37 cellular contexts compared by ENCODE assay signal in genomic region chr5:160672521-160672920, GRCh38.
"Had no signal": no experiment of that assay in that cellular context is flagged by ENCODE, and none has a peak within 500 bp of the region (broad histone marks: within the 10 kb centered on the region; RNA-seq: fewer than 3 reads in every experiment).

No MANE protein-coding gene starts in this region.

- H3K36me3 Mint-ChIP-seq: activated naive CD4-positive, alpha-beta T cell treated with anti-CD3 and anti-CD28 coated beads, Interleukin-2, amount 10 ng/mL, durations not matched to agents 7 days and 5 days; activated naive CD4-positive, alpha-beta T cell treated with anti-CD3 and anti-CD28 coated beads, Interleukin-2, amount 50 U/mL, for 24 hours; activated naive CD4-positive, alpha-beta T cell treated with anti-CD3 and anti-CD28 coated beads, Interleukin-2, amount 50 U/mL, for 72 hours; activated naive CD8-positive, alpha-beta T cell; activated naive CD8-positive, alpha-beta T cell treated with anti-CD3 and anti-CD28 coated beads for 36 hours; activated naive CD8-positive, alpha-beta T cell treated with anti-CD3 and anti-CD28 coated beads, Interleukin-2, amount 10 ng/mL, durations not matched to agents 7 days and 5 days; brain had no signal

- H3K4me3 Mint-ChIP-seq: activated naive CD4-positive, alpha-beta T cell treated with anti-CD3 and anti-CD28 coated beads, Interleukin-2, amount 10 ng/mL, durations not matched to agents 7 days and 5 days; activated naive CD4-positive, alpha-beta T cell treated with anti-CD3 and anti-CD28 coated beads, Interleukin-2, amount 50 U/mL, for 24 hours; activated naive CD8-positive, alpha-beta T cell; activated naive CD8-positive, alpha-beta T cell treated with anti-CD3 and anti-CD28 coated beads for 36 hours; activated naive CD8-positive, alpha-beta T cell treated with anti-CD3 and anti-CD28 coated beads, Interleukin-2, amount 10 ng/mL, durations not matched to agents 7 days and 5 days; activated naive CD8-positive, alpha-beta T cell treated with anti-CD3 and anti-CD28 coated beads, Interleukin-2, amount 50 U/mL, for 24 hours; activated T-cell treated with anti-CD3 and anti-CD28 coated beads, Interleukin-2, amount 50 U/mL, for 24 hours; activated T-cell treated with anti-CD3 and anti-CD28 coated beads, Interleukin-2, amount 50 U/mL, for 4 hours; activated T-cell treated with anti-CD3 and anti-CD28 coated beads, Interleukin-2, amount 50 U/mL, for 72 hours; activated T-helper 1 cell treated with anti-CD3 and anti-CD28 coated beads, Interleukin-12 subunit alpha, Interleukin-12 subunit beta, Interleukin-2, Interleukin-4 antibody, amounts not matched to agents 30 ng/mL and 10 ng/mL and 1 ng/mL, durations not matched to agents 14 hours and 24 hours and 36 hours; activated T-helper 17 cell treated with anti-CD3 and anti-CD28 coated beads, Interleukin-2, amount 50 U/mL, for 72 hours; brain; central memory CD8-positive, alpha-beta T cell had no signal

- H3K4me1 Mint-ChIP-seq: activated naive CD4-positive, alpha-beta T cell treated with anti-CD3 and anti-CD28 coated beads, Interleukin-2, amount 10 ng/mL, durations not matched to agents 7 days and 5 days; activated naive CD4-positive, alpha-beta T cell treated with anti-CD3 and anti-CD28 coated beads, Interleukin-2, amount 50 U/mL, for 24 hours; activated naive CD8-positive, alpha-beta T cell treated with anti-CD3 and anti-CD28 coated beads for 36 hours; activated naive CD8-positive, alpha-beta T cell treated with anti-CD3 and anti-CD28 coated beads, Interleukin-2, amount 10 ng/mL, durations not matched to agents 7 days and 5 days; activated naive CD8-positive, alpha-beta T cell treated with anti-CD3 and anti-CD28 coated beads, Interleukin-2, amount 50 U/mL, for 24 hours; activated T-helper 17 cell treated with anti-CD3 and anti-CD28 coated beads, Interleukin-2, amount 50 U/mL, for 72 hours; central memory CD8-positive, alpha-beta T cell had no signal

- DNase-seq: activated effector memory CD4-positive, alpha-beta T cell treated with anti-CD3 and anti-CD28 coated beads, Interleukin-2, amount 50 U/mL, for 16 hours; activated effector memory CD4-positive, alpha-beta T cell treated with Interleukin-2 at 50 U/mL for 16 hours; activated gamma-delta T cell; activated gamma-delta T cell treated with Interleukin-2 at 50 U/mL for 16 hours; activated naive CD4-positive, alpha-beta T cell; activated naive CD4-positive, alpha-beta T cell treated with anti-CD3 and anti-CD28 coated beads, Interleukin-2, amount 10 ng/mL, durations not matched to agents 7 days and 5 days; activated naive CD4-positive, alpha-beta T cell treated with anti-CD3 and anti-CD28 coated beads, Interleukin-2, amount 50 U/mL, for 16 hours; activated naive CD4-positive, alpha-beta T cell treated with Interleukin-2 at 50 U/mL for 16 hours; activated naive CD8-positive, alpha-beta T cell treated with anti-CD3 and anti-CD28 coated beads for 36 hours; activated naive CD8-positive, alpha-beta T cell treated with anti-CD3 and anti-CD28 coated beads, Interleukin-2, amount 10 ng/mL, durations not matched to agents 7 days and 5 days; activated naive CD8-positive, alpha-beta T cell treated with anti-CD3 and anti-CD28 coated beads, Interleukin-2, amount 50 U/mL, for 24 hours; activated T-cell treated with anti-CD3 and anti-CD28 coated beads, Interleukin-2, amount 50 U/mL, for 1 hour; activated T-cell treated with anti-CD3 and anti-CD28 coated beads, Interleukin-2, amount 50 U/mL, for 24 hours; activated T-cell treated with anti-CD3 and anti-CD28 coated beads, Interleukin-2, amount 50 U/mL, for 4 hours; activated T-cell treated with anti-CD3 and anti-CD28 coated beads, Interleukin-2, amount 50 U/mL, for 48 hours; activated T-cell treated with anti-CD3 and anti-CD28 coated beads, Interleukin-2, amount 50 U/mL, for 72 hours; adrenal gland; amniotic stem cell; amygdala; anterior cingulate cortex; aorta; body of pancreas; brain microvascular endothelial cell; caudate nucleus; central memory CD4-positive, alpha-beta T cell; cerebellar nuclear complex had no signal

- H3K4me3 ChIP-seq: adrenal gland, ascending aorta, body of pancreas, breast epithelium, cardiac muscle cell had no signal

- H3K9me3 Mint-ChIP-seq: activated naive CD4-positive, alpha-beta T cell treated with anti-CD3 and anti-CD28 coated beads, Interleukin-2, amount 10 ng/mL, durations not matched to agents 7 days and 5 days; activated naive CD4-positive, alpha-beta T cell treated with anti-CD3 and anti-CD28 coated beads, Interleukin-2, amount 50 U/mL, for 24 hours; activated naive CD4-positive, alpha-beta T cell treated with anti-CD3 and anti-CD28 coated beads, Interleukin-2, amount 50 U/mL, for 72 hours; activated naive CD8-positive, alpha-beta T cell treated with anti-CD3 and anti-CD28 coated beads for 36 hours; activated naive CD8-positive, alpha-beta T cell treated with anti-CD3 and anti-CD28 coated beads, Interleukin-2, amount 10 ng/mL, durations not matched to agents 7 days and 5 days; activated naive CD8-positive, alpha-beta T cell treated with anti-CD3 and anti-CD28 coated beads, Interleukin-2, amount 50 U/mL, for 24 hours; activated T-cell treated with anti-CD3 and anti-CD28 coated beads, Interleukin-2, amount 50 U/mL, for 24 hours; activated T-cell treated with anti-CD3 and anti-CD28 coated beads, Interleukin-2, amount 50 U/mL, for 4 hours; activated T-cell treated with anti-CD3 and anti-CD28 coated beads, Interleukin-2, amount 50 U/mL, for 72 hours; activated T-helper 1 cell treated with anti-CD3 and anti-CD28 coated beads, Interleukin-12 subunit alpha, Interleukin-12 subunit beta, Interleukin-2, Interleukin-4 antibody, amounts not matched to agents 30 ng/mL and 10 ng/mL and 1 ng/mL, durations not matched to agents 14 hours and 24 hours and 36 hours; activated T-helper 17 cell treated with anti-CD3 and anti-CD28 coated beads, Interleukin-2, amount 50 U/mL, for 72 hours; activated T-helper 2 cell treated with anti-CD3 and anti-CD28 coated beads, Interferon-gamma antibody, Interleukin-2, Interleukin-4, amounts not matched to agents 10 μg/mL and 5 μg/mL and 100 μg/mL, durations not matched to agents 14 hours and 24 hours and 36 hours; brain; central memory CD8-positive, alpha-beta T cell had no signal

- H3K4me1 ChIP-seq: adrenal gland, ascending aorta, body of pancreas, breast epithelium had no signal

- H3K27me3 Mint-ChIP-seq: activated naive CD8-positive, alpha-beta T cell; activated naive CD8-positive, alpha-beta T cell treated with anti-CD3 and anti-CD28 coated beads, Interleukin-2, amount 50 U/mL, for 24 hours had no signal

- H3K27me3 ChIP-seq: adrenal gland, ascending aorta, body of pancreas, brain microvascular endothelial cell, breast epithelium had no signal

- H3K36me3 ChIP-seq: adrenal gland, ascending aorta, brain microvascular endothelial cell, breast epithelium, cardiac muscle cell had no signal

- H3K9me3 ChIP-seq: adrenal gland, ascending aorta, body of pancreas, breast epithelium had no signal

- H3K27ac Mint-ChIP-seq: activated naive CD4-positive, alpha-beta T cell treated with anti-CD3 and anti-CD28 coated beads, Interleukin-2, amount 10 ng/mL, durations not matched to agents 7 days and 5 days; activated naive CD4-positive, alpha-beta T cell treated with anti-CD3 and anti-CD28 coated beads, Interleukin-2, amount 50 U/mL, for 24 hours; activated naive CD4-positive, alpha-beta T cell treated with anti-CD3 and anti-CD28 coated beads, Interleukin-2, amount 50 U/mL, for 72 hours; activated naive CD8-positive, alpha-beta T cell; activated naive CD8-positive, alpha-beta T cell treated with anti-CD3 and anti-CD28 coated beads for 36 hours; activated naive CD8-positive, alpha-beta T cell treated with anti-CD3 and anti-CD28 coated beads, Interleukin-2, amount 10 ng/mL, durations not matched to agents 7 days and 5 days; activated naive CD8-positive, alpha-beta T cell treated with anti-CD3 and anti-CD28 coated beads, Interleukin-2, amount 50 U/mL, for 24 hours; activated T-cell treated with anti-CD3 and anti-CD28 coated beads, Interleukin-2, amount 50 U/mL, for 24 hours; activated T-cell treated with anti-CD3 and anti-CD28 coated beads, Interleukin-2, amount 50 U/mL, for 72 hours; activated T-helper 1 cell treated with anti-CD3 and anti-CD28 coated beads, Interleukin-12 subunit alpha, Interleukin-12 subunit beta, Interleukin-2, Interleukin-4 antibody, amounts not matched to agents 30 ng/mL and 10 ng/mL and 1 ng/mL, durations not matched to agents 14 hours and 24 hours and 36 hours; activated T-helper 17 cell treated with anti-CD3 and anti-CD28 coated beads, Interleukin-2, amount 50 U/mL, for 72 hours; activated T-helper 2 cell treated with anti-CD3 and anti-CD28 coated beads, Interferon-gamma antibody, Interleukin-2, Interleukin-4, amounts not matched to agents 10 μg/mL and 5 μg/mL and 100 μg/mL, durations not matched to agents 14 hours and 24 hours and 36 hours; brain had no signal

- H3K27ac ChIP-seq: adrenal gland, ascending aorta, body of pancreas, brain microvascular endothelial cell, breast epithelium, cardiac muscle cell had no signal
